In genomic region chr12:68565391-68565903, GRCh38 we compare ENCODE assay signal across 11 cellular contexts. TPM values are rescaled to one million over a fixed set of nuclear protein-coding genes. Genes with fewer than 3 reads are reported as not detected.
DNase-seq lines count a peak whose midpoint lies in the region; ATAC-seq, FAIRE-seq and TF ChIP-seq lines count a peak whose summit lies in the region.
"Had no signal": no experiment of that assay in that cellular context is flagged by ENCODE, and none has a peak within 500 bp of the region (broad histone marks: within the 10 kb centered on the region; RNA-seq: fewer than 3 reads in every experiment).

No MANE protein-coding gene starts in this region.

- H3K27me3 ChIP-seq in endothelial cell of umbilical vein (ENCODE audit: control insufficient read depth in 2 of 2, insufficient read depth in 2 of 2, low read length in 2 of 2) (peaks cover 0 to 2% of the 10 kb centered on the region in 2 experiments), colonic mucosa (no peaks in the 10 kb centered on the region)
- H3K27me3 ChIP-seq: upper lobe of right lung had no signal

- ATAC-seq in HG02678 (IDR thresholded peaks at IDR 0.05; ENCODE audit: unreplicated experiment) = no peak
- ATAC-seq: upper lobe of right lung had no signal

- POLR2A ChIA-PET in endothelial cell of umbilical vein (lab: Charles Lee) = interaction anchor here (0.6 to 1.5 kb wide), 2 partner anchors 45 to 90 kb away, joined by 3 to 4 read pairs; partner anchors contain the start of gene RAP1B

- no peaks in the 10 kb centered on the region for H3K79me2 ChIP-seq in endothelial cell of umbilical vein (ENCODE audit: control insufficient read depth, insufficient read depth, low read length)

- FAIRE-seq in H54 (lab: Jason Lieb, UNC) (peak; percentile 98), endothelial cell of umbilical vein (lab: Jason Lieb, UNC) (peak; percentile 92)
- FAIRE-seq: GM18507 had no signal

- dilution Hi-C loops in endothelial cell of umbilical vein (cut with MboI; ENCODE audit: extremely low pct_ligation_motif_present, low sequenced_read_pairs) = no loop called here

- intact Hi-C loops in endothelial cell of umbilical vein (cut with micrococcal nuclease) = loop anchor here (5.0 kb wide), 1 partner anchor 47 kb away; the partner anchor contains the start of gene RAP1B
- intact Hi-C loops in colonic mucosa (cut with DNase I) = no loop called here

- TF ChIP-seq POLR2A in H54 (IDR thresholded peaks at IDR 0.05; ENCODE audit: low read depth, low read length) = no peak
- TF ChIP-seq POLR2A in endothelial cell of umbilical vein (IDR thresholded peaks at IDR 0.05; ENCODE audit: low read depth, low read length) = no peak

- H3K36me3 ChIP-seq in endothelial cell of umbilical vein (ENCODE audit: control insufficient read depth in 2 of 2, extremely low read depth in 1 of 2, insufficient read depth in 2 of 2, low read length in 2 of 2) (no peaks in the 10 kb centered on the region), colonic mucosa (no peaks in the 10 kb centered on the region)
- H3K36me3 ChIP-seq: upper lobe of right lung had no signal

- H2AFZ ChIP-seq in endothelial cell of umbilical vein (ENCODE audit: low read depth, low read length) = no peak overlapping the region

- H3K4me2 ChIP-seq in endothelial cell of umbilical vein (ENCODE audit: insufficient read depth, low read length) = no peak overlapping the region

- H3K9me3 ChIP-seq in endothelial cell of umbilical vein (replicated peaks; ENCODE audit: control insufficient read depth, insufficient read depth, low read length) = no peaks in the 10 kb centered on the region
- H3K9me3 ChIP-seq in colonic mucosa = no peaks in the 10 kb centered on the region
- H3K9me3 ChIP-seq: upper lobe of right lung had no signal

- CTCF ChIA-PET in endothelial cell of umbilical vein (lab: Charles Lee) = interaction anchor here (1.1 to 1.7 kb wide), 5 partner anchors 14 to 243 kb away, joined by 3 to 5 read pairs (median 4); partner anchors contain the start of genes MDM2 and RAP1B

- H3K4me1 ChIP-seq in endothelial cell of umbilical vein (ENCODE audit: control insufficient read depth, extremely low read depth, insufficient read depth, low read length) (peaks cover 14% of the 10 kb centered on the region), colonic mucosa (no peaks in the 10 kb centered on the region)

- H3K9me1 ChIP-seq in endothelial cell of umbilical vein (replicated peaks; ENCODE audit: control insufficient read depth, extremely low read depth, insufficient read depth, low read length) = no peaks in the 10 kb centered on the region

- no peaks in the 10 kb centered on the region for H4K20me1 ChIP-seq in endothelial cell of umbilical vein (replicated peaks; ENCODE audit: control insufficient read depth, extremely low read depth, insufficient read depth, low read length)

- DNase-seq in H54 (ENCODE audit: insufficient read length, low spot score) (no peak), RPMI7951 (ENCODE audit: low read depth) (peak; percentile 71), endothelial cell of umbilical vein (ENCODE audit: low read depth, low spot score) (peak; percentile 86), skeletal muscle cell (ENCODE audit: low read depth) (peak; percentile 70), colonic mucosa (no peak), MV-4-11 (lab: John Stamatoyannopoulos, UW) (no peak), midbrain (lab: John Stamatoyannopoulos, UW) (no peak)
- DNase-seq: retina, upper lobe of right lung had no signal

- TF ChIP-seq CTCF in endothelial cell of umbilical vein (IDR thresholded peaks at IDR 0.05; ENCODE audit: extremely low read depth in 1 of 2, insufficient read depth in 1 of 2, low read depth in 1 of 2, low read length in 2 of 2) = no peak
- no peak for TF ChIP-seq CTCF in colonic mucosa (IDR thresholded peaks at IDR 0.05)

- no TSS peak for BruUV-seq in endothelial cell of umbilical vein (replicated peaks; lab: Mats Ljungman, UMichigan)

- H3K27ac ChIP-seq in endothelial cell of umbilical vein (ENCODE audit: insufficient read depth, low read depth, low read length) (no peak overlapping the region), colonic mucosa (no peak overlapping the region)
- H3K27ac ChIP-seq: upper lobe of right lung had no signal

- H3K4me3 ChIP-seq in endothelial cell of umbilical vein (replicated peaks in 1 of 3; ENCODE audit: insufficient read depth in 1 of 3, low read depth in 1 of 3, low read length in 3 of 3) = no peak overlapping the region
- no peak overlapping the region for H3K4me3 ChIP-seq in skeletal muscle cell (ENCODE audit: low read depth, low read length)
- no peak overlapping the region for H3K4me3 ChIP-seq in colonic mucosa
- H3K4me3 ChIP-seq: upper lobe of right lung had no signal

- H3K9ac ChIP-seq in endothelial cell of umbilical vein (replicated peaks; ENCODE audit: extremely low read depth, insufficient read depth, low read length) = no peak overlapping the region
- H3K9ac ChIP-seq in colonic mucosa (ENCODE audit: low read depth in 2 of 2, low read length in 2 of 2) = no peak overlapping the region

TF ChIP-seq in endothelial cell of umbilical vein, 7 proteins besides CTCF, POLR2A, EP300 and RAD21:
- peak; percentile 47 for TF ChIP-seq POLR2AphosphoS5 (IDR thresholded peaks at IDR 0.05; ENCODE audit: insufficient read depth, low read depth, low read length)
- no peak for TF ChIP-seq EZH2 (IDR thresholded peaks at IDR 0.05; ENCODE audit: borderline replicate concordance, low read depth, low read length, severe bottlenecking)
- peak; percentile 98 for TF ChIP-seq GATA2 (IDR thresholded peaks at IDR 0.05; ENCODE audit: insufficient read depth, insufficient read length, low read depth, low read length)
- TF ChIP-seq FOS (IDR thresholded peaks at IDR 0.05; ENCODE audit: borderline replicate concordance, insufficient read depth, low read length) = peak; percentile 83
- TF ChIP-seq JUN (IDR thresholded peaks at IDR 0.05; ENCODE audit: borderline replicate concordance, insufficient read depth, insufficient read length, low read depth) = peak; percentile 93

RNA-seq across cellular contexts. Expression of gene RAP1B, which starts 45.3 kb away (rescaled TPM):
- 115 and 128 TPM in 2 replicates for total RNA-seq in RPMI7951 (2014; rRNA removed; shearing (Covaris generic))
- total RNA-seq in endothelial cell of umbilical vein = 174 and 186 TPM in 2 replicates
- 95.7 and 147 TPM in 2 replicates for polyA plus RNA-seq in endothelial cell of umbilical vein
- polyA plus RNA-seq in endothelial cell of umbilical vein (2011; cell fraction: cytosol; rRNA removed) = 134 and 158 TPM in 2 replicates
- 79.7 and 107 TPM in 2 replicates for polyA plus RNA-seq in endothelial cell of umbilical vein (2011; cell fraction: nucleus; rRNA removed)
- polyA plus RNA-seq in endothelial cell of umbilical vein (2012) = 241 and 294 TPM in 2 replicates
- 67.5 and 82.2 TPM in 2 replicates for polyA minus RNA-seq in endothelial cell of umbilical vein
- polyA minus RNA-seq in endothelial cell of umbilical vein (2011; cell fraction: cytosol; rRNA and poly(A)+ RNA removed) = 82.6 TPM
- 64.4 and 94.8 TPM in 2 replicates for polyA minus RNA-seq in endothelial cell of umbilical vein (2011; cell fraction: nucleus; rRNA and poly(A)+ RNA removed)
- 100 to 1,000 TPM; 112 to 198 TPM for total RNA-seq in colonic mucosa

Comparison
In these comparisons a context has a peak if more than half of its experiments do, and no peak if none do; other contexts are left out.
1. DNase-seq: peak in RPMI7951 (single experiment), endothelial cell of umbilical vein (single experiment) and skeletal muscle cell (single experiment); none in H54 (single experiment), colonic mucosa (single experiment), MV-4-11 (single experiment) and midbrain (single experiment).